In the genomic region with DNA sequence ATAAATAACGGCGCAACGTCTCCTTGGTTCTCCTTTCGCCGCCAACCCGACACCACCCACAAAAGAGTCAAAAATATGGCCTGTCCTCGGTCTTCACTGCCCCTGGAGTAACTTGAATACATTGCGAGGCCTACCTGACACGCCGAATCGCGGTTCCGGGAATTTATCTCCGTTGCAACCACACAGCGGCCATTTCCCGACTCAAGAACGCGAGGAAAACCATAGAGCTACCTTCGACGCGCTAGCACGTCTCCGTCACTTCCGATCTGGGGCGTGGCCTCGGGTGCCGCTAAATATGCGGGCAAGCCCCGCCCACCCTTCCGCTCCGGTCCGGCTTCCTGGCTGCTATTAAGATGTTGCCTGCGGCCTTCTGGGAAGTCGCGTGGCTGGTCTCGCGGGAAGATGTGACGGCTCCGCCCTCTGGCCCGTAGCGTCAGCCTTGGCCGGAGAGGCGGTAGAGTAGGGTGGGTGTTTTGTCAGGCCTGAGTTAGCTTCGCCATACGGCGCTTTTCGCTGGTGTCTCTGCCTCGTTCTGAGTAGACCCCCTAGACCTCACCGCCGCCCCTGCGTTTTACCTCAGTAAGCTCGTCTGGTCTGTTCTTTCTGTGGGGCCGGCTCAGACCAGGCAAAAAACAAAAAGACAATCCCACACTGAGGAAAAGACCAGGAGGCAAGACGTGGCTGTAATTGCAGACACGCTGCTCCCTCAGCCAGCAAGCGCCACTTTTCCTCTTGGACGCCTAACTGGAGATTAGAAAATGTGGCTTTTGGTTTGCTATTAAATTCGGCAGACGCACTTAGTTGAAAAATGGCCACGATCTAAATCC, we compare ENCODE assay signal across 1 cellular context.
A peak's percentile ranks its signal among the peaks of the same experiment; 100 is the strongest.
TF ChIP-seq lines count a peak whose summit lies in the region.

A gene with protein sequence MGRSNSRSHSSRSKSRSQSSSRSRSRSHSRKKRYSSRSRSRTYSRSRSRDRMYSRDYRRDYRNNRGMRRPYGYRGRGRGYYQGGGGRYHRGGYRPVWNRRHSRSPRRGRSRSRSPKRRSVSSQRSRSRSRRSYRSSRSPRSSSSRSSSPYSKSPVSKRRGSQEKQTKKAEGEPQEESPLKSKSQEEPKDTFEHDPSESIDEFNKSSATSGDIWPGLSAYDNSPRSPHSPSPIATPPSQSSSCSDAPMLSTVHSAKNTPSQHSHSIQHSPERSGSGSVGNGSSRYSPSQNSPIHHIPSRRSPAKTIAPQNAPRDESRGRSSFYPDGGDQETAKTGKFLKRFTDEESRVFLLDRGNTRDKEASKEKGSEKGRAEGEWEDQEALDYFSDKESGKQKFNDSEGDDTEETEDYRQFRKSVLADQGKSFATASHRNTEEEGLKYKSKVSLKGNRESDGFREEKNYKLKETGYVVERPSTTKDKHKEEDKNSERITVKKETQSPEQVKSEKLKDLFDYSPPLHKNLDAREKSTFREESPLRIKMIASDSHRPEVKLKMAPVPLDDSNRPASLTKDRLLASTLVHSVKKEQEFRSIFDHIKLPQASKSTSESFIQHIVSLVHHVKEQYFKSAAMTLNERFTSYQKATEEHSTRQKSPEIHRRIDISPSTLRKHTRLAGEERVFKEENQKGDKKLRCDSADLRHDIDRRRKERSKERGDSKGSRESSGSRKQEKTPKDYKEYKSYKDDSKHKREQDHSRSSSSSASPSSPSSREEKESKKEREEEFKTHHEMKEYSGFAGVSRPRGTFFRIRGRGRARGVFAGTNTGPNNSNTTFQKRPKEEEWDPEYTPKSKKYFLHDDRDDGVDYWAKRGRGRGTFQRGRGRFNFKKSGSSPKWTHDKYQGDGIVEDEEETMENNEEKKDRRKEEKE (minus strand): TSS at position 268 of the 827 bp plus-strand sequence. CDS start 9,980 bp downstream, outside the sequence.

TF ChIP-seq in K562, 482 proteins besides CTCF, POLR2A, EP300 and RAD21 (continued from another document and continues in another):
- TF ChIP-seq, protein P1, sequence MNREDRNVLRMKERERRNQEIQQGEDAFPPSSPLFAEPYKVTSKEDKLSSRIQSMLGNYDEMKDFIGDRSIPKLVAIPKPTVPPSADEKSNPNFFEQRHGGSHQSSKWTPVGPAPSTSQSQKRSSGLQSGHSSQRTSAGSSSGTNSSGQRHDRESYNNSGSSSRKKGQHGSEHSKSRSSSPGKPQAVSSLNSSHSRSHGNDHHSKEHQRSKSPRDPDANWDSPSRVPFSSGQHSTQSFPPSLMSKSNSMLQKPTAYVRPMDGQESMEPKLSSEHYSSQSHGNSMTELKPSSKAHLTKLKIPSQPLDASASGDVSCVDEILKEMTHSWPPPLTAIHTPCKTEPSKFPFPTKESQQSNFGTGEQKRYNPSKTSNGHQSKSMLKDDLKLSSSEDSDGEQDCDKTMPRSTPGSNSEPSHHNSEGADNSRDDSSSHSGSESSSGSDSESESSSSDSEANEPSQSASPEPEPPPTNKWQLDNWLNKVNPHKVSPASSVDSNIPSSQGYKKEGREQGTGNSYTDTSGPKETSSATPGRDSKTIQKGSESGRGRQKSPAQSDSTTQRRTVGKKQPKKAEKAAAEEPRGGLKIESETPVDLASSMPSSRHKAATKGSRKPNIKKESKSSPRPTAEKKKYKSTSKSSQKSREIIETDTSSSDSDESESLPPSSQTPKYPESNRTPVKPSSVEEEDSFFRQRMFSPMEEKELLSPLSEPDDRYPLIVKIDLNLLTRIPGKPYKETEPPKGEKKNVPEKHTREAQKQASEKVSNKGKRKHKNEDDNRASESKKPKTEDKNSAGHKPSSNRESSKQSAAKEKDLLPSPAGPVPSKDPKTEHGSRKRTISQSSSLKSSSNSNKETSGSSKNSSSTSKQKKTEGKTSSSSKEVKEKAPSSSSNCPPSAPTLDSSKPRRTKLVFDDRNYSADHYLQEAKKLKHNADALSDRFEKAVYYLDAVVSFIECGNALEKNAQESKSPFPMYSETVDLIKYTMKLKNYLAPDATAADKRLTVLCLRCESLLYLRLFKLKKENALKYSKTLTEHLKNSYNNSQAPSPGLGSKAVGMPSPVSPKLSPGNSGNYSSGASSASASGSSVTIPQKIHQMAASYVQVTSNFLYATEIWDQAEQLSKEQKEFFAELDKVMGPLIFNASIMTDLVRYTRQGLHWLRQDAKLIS (CRISPR knock-in tag; IDR thresholded peaks at IDR 0.05) = peak; percentile 98
- no peak for TF ChIP-seq RBM22 (IDR thresholded peaks at IDR 0.05; ENCODE audit: low read depth, low read length, poor library complexity, severe bottlenecking)
- peak; percentile 87 for TF ChIP-seq MBD2 (IDR thresholded peaks at IDR 0.05; ENCODE audit: borderline replicate concordance, low read depth)
- TF ChIP-seq SRSF3 (IDR thresholded peaks at IDR 0.05; ENCODE audit: insufficient read depth, low read length) = peak; percentile 76; the same call in 1 of the 2 replicates
- peak; percentile 44 to 69 for TF ChIP-seq SRF (CRISPR knock-in tag; IDR thresholded peaks at IDR 0.05)
- no peak for TF ChIP-seq EHMT2 (IDR thresholded peaks at IDR 0.05)
- TF ChIP-seq ZBTB1 (CRISPR knock-in tag; IDR thresholded peaks at IDR 0.05; ENCODE audit: borderline replicate concordance, low read depth) = no peak
- TF ChIP-seq SMAD4 (CRISPR knock-in tag; conservative IDR thresholded peaks at IDR 0.05) = peak; percentile 80
- 0 out of 2 replicates have a peak, but pooled peaks have one; percentile 27 for TF ChIP-seq HMG20A (CRISPR knock-in tag; conservative IDR thresholded peaks at IDR 0.05)
- TF ChIP-seq ZNF384 (IDR thresholded peaks at IDR 0.05; ENCODE audit: low read depth, low read length) = peak; percentile 11; the same call in 1 of the 2 replicates
- TF ChIP-seq, protein P2, sequence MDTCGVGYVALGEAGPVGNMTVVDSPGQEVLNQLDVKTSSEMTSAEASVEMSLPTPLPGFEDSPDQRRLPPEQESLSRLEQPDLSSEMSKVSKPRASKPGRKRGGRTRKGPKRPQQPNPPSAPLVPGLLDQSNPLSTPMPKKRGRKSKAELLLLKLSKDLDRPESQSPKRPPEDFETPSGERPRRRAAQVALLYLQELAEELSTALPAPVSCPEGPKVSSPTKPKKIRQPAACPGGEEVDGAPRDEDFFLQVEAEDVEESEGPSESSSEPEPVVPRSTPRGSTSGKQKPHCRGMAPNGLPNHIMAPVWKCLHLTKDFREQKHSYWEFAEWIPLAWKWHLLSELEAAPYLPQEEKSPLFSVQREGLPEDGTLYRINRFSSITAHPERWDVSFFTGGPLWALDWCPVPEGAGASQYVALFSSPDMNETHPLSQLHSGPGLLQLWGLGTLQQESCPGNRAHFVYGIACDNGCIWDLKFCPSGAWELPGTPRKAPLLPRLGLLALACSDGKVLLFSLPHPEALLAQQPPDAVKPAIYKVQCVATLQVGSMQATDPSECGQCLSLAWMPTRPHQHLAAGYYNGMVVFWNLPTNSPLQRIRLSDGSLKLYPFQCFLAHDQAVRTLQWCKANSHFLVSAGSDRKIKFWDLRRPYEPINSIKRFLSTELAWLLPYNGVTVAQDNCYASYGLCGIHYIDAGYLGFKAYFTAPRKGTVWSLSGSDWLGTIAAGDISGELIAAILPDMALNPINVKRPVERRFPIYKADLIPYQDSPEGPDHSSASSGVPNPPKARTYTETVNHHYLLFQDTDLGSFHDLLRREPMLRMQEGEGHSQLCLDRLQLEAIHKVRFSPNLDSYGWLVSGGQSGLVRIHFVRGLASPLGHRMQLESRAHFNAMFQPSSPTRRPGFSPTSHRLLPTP (IDR thresholded peaks at IDR 0.05; ENCODE audit: borderline replicate concordance, extremely low read depth, insufficient read length) = no peak
- no peak; the same call in 1 of the 2 replicates for TF ChIP-seq TCF7L2 (IDR thresholded peaks at IDR 0.05; ENCODE audit: low read depth, low read length)
- TF ChIP-seq TGIF2 (CRISPR knock-in tag; IDR thresholded peaks at IDR 0.05) = no peak
- peak in 1 of 2 experiments; percentile 36; a peak in 2 of 4 replicates for TF ChIP-seq HDAC1 (IDR thresholded peaks at IDR 0.05)
- peak; percentile 87; the same call in 1 of the 2 replicates for TF ChIP-seq ERF (CRISPR knock-in tag; IDR thresholded peaks at IDR 0.05)
- peak; percentile 82 for TF ChIP-seq SMAD3 (CRISPR knock-in tag; conservative IDR thresholded peaks at IDR 0.05)
- 0 out of 2 replicates have a peak, but pooled peaks have one; percentile 18 for TF ChIP-seq XRCC5 (IDR thresholded peaks at IDR 0.05; ENCODE audit: low read depth, low read length)
- TF ChIP-seq KHSRP (IDR thresholded peaks at IDR 0.05) = no peak
- no peak for TF ChIP-seq RFX1 (IDR thresholded peaks at IDR 0.05)
- TF ChIP-seq, protein P3, sequence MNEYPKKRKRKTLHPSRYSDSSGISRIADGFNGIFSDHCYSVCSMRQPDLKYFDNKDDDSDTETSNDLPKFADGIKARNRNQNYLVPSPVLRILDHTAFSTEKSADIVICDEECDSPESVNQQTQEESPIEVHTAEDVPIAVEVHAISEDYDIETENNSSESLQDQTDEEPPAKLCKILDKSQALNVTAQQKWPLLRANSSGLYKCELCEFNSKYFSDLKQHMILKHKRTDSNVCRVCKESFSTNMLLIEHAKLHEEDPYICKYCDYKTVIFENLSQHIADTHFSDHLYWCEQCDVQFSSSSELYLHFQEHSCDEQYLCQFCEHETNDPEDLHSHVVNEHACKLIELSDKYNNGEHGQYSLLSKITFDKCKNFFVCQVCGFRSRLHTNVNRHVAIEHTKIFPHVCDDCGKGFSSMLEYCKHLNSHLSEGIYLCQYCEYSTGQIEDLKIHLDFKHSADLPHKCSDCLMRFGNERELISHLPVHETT (CRISPR knock-in tag; conservative IDR thresholded peaks at IDR 0.05 in 1 of 2, IDR thresholded peaks at IDR 0.05 in 1 of 2) = peak in 1 of 2 experiments; percentile 96; a peak in 2 of 4 replicates
- TF ChIP-seq, protein P4, sequence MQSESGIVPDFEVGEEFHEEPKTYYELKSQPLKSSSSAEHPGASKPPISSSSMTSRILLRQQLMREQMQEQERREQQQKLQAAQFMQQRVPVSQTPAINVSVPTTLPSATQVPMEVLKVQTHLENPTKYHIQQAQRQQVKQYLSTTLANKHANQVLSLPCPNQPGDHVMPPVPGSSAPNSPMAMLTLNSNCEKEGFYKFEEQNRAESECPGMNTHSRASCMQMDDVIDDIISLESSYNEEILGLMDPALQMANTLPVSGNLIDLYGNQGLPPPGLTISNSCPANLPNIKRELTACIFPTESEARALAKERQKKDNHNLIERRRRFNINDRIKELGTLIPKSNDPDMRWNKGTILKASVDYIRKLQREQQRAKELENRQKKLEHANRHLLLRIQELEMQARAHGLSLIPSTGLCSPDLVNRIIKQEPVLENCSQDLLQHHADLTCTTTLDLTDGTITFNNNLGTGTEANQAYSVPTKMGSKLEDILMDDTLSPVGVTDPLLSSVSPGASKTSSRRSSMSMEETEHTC (IDR thresholded peaks at IDR 0.05) = no peak
- TF ChIP-seq, protein P5, sequence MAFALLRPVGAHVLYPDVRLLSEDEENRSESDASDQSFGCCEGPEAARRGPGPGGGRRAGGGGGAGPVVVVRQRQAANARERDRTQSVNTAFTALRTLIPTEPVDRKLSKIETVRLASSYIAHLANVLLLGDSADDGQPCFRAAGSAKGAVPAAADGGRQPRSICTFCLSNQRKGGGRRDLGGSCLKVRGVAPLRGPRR (CRISPR knock-in tag; IDR thresholded peaks at IDR 0.05) = peak; percentile 76
- TF ChIP-seq, protein P6, sequence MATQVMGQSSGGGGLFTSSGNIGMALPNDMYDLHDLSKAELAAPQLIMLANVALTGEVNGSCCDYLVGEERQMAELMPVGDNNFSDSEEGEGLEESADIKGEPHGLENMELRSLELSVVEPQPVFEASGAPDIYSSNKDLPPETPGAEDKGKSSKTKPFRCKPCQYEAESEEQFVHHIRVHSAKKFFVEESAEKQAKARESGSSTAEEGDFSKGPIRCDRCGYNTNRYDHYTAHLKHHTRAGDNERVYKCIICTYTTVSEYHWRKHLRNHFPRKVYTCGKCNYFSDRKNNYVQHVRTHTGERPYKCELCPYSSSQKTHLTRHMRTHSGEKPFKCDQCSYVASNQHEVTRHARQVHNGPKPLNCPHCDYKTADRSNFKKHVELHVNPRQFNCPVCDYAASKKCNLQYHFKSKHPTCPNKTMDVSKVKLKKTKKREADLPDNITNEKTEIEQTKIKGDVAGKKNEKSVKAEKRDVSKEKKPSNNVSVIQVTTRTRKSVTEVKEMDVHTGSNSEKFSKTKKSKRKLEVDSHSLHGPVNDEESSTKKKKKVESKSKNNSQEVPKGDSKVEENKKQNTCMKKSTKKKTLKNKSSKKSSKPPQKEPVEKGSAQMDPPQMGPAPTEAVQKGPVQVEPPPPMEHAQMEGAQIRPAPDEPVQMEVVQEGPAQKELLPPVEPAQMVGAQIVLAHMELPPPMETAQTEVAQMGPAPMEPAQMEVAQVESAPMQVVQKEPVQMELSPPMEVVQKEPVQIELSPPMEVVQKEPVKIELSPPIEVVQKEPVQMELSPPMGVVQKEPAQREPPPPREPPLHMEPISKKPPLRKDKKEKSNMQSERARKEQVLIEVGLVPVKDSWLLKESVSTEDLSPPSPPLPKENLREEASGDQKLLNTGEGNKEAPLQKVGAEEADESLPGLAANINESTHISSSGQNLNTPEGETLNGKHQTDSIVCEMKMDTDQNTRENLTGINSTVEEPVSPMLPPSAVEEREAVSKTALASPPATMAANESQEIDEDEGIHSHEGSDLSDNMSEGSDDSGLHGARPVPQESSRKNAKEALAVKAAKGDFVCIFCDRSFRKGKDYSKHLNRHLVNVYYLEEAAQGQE (CRISPR knock-in tag; IDR thresholded peaks at IDR 0.05; ENCODE audit: low read depth) = peak; percentile 42; the same call in 1 of the 2 replicates
